ENCODE assay signal across 14 cellular contexts in the genomic region with DNA sequence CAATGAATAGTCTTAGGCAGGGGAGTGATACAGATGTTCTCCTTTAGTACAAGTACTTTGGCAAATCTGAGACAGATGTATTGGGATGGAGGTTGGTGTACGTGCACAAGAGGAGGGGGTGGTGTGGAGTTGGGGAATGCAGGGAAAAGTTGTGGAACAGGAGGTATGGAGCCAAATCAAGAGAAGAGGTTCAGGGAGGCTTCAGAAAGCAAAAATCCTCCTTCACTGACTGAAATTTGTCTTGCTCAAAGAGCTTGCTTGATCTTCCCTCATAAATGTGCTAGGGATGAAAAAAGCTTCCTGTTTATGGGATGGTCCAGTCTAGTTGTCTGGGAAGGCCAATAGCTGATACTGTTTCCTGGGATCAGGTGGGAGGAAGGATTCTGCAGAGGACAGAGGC. TPM values are rescaled to one million over a fixed set of nuclear protein-coding genes. Genes with fewer than 3 reads are reported as not detected.
"Had no signal": no experiment of that assay in that cellular context is flagged by ENCODE, and none has a peak within 500 bp of the region (broad histone marks: within the 10 kb centered on the region; RNA-seq: fewer than 3 reads in every experiment).

No MANE protein-coding gene starts in this region.

- H3K27me3 Mint-ChIP-seq: activated naive CD8-positive, alpha-beta T cell treated with anti-CD3 and anti-CD28 coated beads, Interleukin-2, amount 10 ng/mL, durations not matched to agents 7 days and 5 days; stimulated activated memory B cell treated with anti-CD40 and anti-IgM and Interleukin-4, amounts not matched to agents 10 μg/mL and 1 μg/mL and 100 μg/mL, for 72 hours had no signal

- H3K36me3 ChIP-seq: breast epithelium, right atrium auricular region, transverse colon had no signal

- H3K27me3 ChIP-seq: breast epithelium, right atrium auricular region, transverse colon had no signal

- DNase-seq: activated CD4-positive, alpha-beta T cell treated with anti-CD3 and anti-CD28 coated beads for 48 hours; activated gamma-delta T cell; activated naive CD8-positive, alpha-beta T cell treated with anti-CD3 and anti-CD28 coated beads, Interleukin-2, amount 10 ng/mL, durations not matched to agents 7 days and 5 days; activated T-cell treated with anti-CD3 and anti-CD28 coated beads, Interleukin-2, amount 50 U/mL, for 1 hour; aorta; hypothalamus; kidney glomerular epithelial cell; T1000; transverse colon had no signal

- H3K9me3 Mint-ChIP-seq: activated naive CD8-positive, alpha-beta T cell treated with anti-CD3 and anti-CD28 coated beads, Interleukin-2, amount 10 ng/mL, durations not matched to agents 7 days and 5 days; stimulated activated memory B cell treated with anti-CD40 and anti-IgM and Interleukin-4, amounts not matched to agents 10 μg/mL and 1 μg/mL and 100 μg/mL, for 72 hours had no signal

- ATAC-seq: stimulated activated memory B cell treated with anti-CD40 and anti-IgM and Interleukin-4, amounts not matched to agents 10 μg/mL and 1 μg/mL and 100 μg/mL, for 72 hours had no signal

- H3K9me3 ChIP-seq: breast epithelium, right atrium auricular region, transverse colon had no signal

- H3K27ac ChIP-seq: breast epithelium, right atrium auricular region, skin epidermis, transverse colon, VCaP had no signal

- H3K4me3 ChIP-seq: breast epithelium, right atrium auricular region, skin epidermis, transverse colon had no signal

- H3K27ac Mint-ChIP-seq: activated naive CD8-positive, alpha-beta T cell treated with anti-CD3 and anti-CD28 coated beads, Interleukin-2, amount 10 ng/mL, durations not matched to agents 7 days and 5 days; stimulated activated memory B cell treated with anti-CD40 and anti-IgM and Interleukin-4, amounts not matched to agents 10 μg/mL and 1 μg/mL and 100 μg/mL, for 72 hours had no signal

- H3K4me3 Mint-ChIP-seq: activated naive CD8-positive, alpha-beta T cell treated with anti-CD3 and anti-CD28 coated beads, Interleukin-2, amount 10 ng/mL, durations not matched to agents 7 days and 5 days; stimulated activated memory B cell treated with anti-CD40 and anti-IgM and Interleukin-4, amounts not matched to agents 10 μg/mL and 1 μg/mL and 100 μg/mL, for 72 hours had no signal

RNA-seq across cellular contexts. Expression of gene TMEM54, which starts 57.6 kb away (rescaled TPM):
- total RNA-seq: activated naive CD8-positive, alpha-beta T cell treated with anti-CD3 and anti-CD28 coated beads, Interleukin-2, amount 10 ng/mL, durations not matched to agents 7 days and 5 days had no signal
